16 cellular contexts compared by ENCODE assay signal in the genomic region with DNA sequence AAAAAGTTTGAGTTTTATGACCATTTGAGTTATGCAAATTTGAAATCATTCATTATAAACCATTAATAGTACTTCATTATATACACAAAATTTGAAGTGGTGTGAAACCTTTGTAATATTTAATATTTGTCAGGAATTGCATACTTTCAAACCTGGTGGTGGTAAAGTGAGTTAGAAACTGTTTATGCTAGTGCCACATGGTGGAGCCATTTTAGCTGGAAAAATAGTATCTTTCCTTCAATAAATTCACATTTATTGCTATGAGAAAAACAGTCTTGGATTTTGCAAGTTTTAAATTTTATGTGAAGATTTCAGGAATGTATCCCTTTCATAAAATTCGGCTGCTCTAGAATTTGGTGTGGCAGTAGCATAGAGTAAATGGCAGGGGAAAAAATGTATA. TPM values are rescaled to one million over a fixed set of nuclear protein-coding genes. Genes with fewer than 3 reads are reported as not detected.
DNase-seq lines count a peak whose midpoint lies in the region; ATAC-seq, FAIRE-seq and TF ChIP-seq lines count a peak whose summit lies in the region.
"Had no signal": no experiment of that assay in that cellular context is flagged by ENCODE, and none has a peak within 500 bp of the region (broad histone marks: within the 10 kb centered on the region; RNA-seq: fewer than 3 reads in every experiment).

No MANE protein-coding gene starts in this region.

- no peaks in the 10 kb centered on the region for H3K9me2 ChIP-seq in OCI-LY1 (ENCODE audit: low read depth, low read length)

- H3K4me3 ChIP-seq in OCI-LY1 (ENCODE audit: low read depth, low read length, poor library complexity, severe bottlenecking) = no peak overlapping the region
- no peak overlapping the region for H3K4me3 ChIP-seq in endothelial cell of umbilical vein (replicated peaks in 1 of 3; ENCODE audit: insufficient read depth in 1 of 3, low read depth in 1 of 3, low read length in 3 of 3)
- H3K4me3 ChIP-seq in retinal pigment epithelial cell (ENCODE audit: low read length) = no peak overlapping the region
- H3K4me3 ChIP-seq: transverse colon had no signal

- no peak for FAIRE-seq in endothelial cell of umbilical vein (lab: Jason Lieb, UNC)
- no peak for FAIRE-seq in GM12892 (lab: Jason Lieb, UNC)

- TF ChIP-seq POLR2A in endothelial cell of umbilical vein (IDR thresholded peaks at IDR 0.05; ENCODE audit: low read depth, low read length) = no peak
- TF ChIP-seq POLR2A in GM12892 (IDR thresholded peaks at IDR 0.05; ENCODE audit: low read depth, low read length) = no peak

- H3K36me3 ChIP-seq in OCI-LY1 (ENCODE audit: insufficient read depth, low read length) (no peaks in the 10 kb centered on the region), endothelial cell of umbilical vein (ENCODE audit: control insufficient read depth in 2 of 2, extremely low read depth in 1 of 2, insufficient read depth in 2 of 2, low read length in 2 of 2) (no peaks in the 10 kb centered on the region)
- H3K36me3 ChIP-seq: transverse colon had no signal

- peaks cover 11% of the 10 kb centered on the region for H3K9me3 ChIP-seq in OCI-LY1 (ENCODE audit: low read length)
- H3K9me3 ChIP-seq in endothelial cell of umbilical vein (replicated peaks; ENCODE audit: control insufficient read depth, insufficient read depth, low read length) = no peaks in the 10 kb centered on the region
- H3K9me3 ChIP-seq: transverse colon had no signal

- peaks cover 13% of the 10 kb centered on the region for H3K4me1 ChIP-seq in OCI-LY1 (ENCODE audit: insufficient read depth, low read length, severe bottlenecking)
- no peaks in the 10 kb centered on the region for H3K4me1 ChIP-seq in endothelial cell of umbilical vein (ENCODE audit: control insufficient read depth, extremely low read depth, insufficient read depth, low read length)
- H3K4me1 ChIP-seq: transverse colon had no signal

- POLR2A ChIA-PET in endothelial cell of umbilical vein (lab: Charles Lee) = no interaction called here

- H3K4me2 ChIP-seq in OCI-LY1 (ENCODE audit: low read length) = no peak overlapping the region
- no peak overlapping the region for H3K4me2 ChIP-seq in endothelial cell of umbilical vein (ENCODE audit: insufficient read depth, low read length)
- H3K4me2 ChIP-seq: KMS-11 had no signal

- no peak overlapping the region for H3K27ac ChIP-seq in OCI-LY1 (ENCODE audit: low read depth, low read length, poor library complexity, severe bottlenecking)
- H3K27ac ChIP-seq in endothelial cell of umbilical vein (ENCODE audit: insufficient read depth, low read depth, low read length) = no peak overlapping the region
- H3K27ac ChIP-seq: KMS-11, transverse colon had no signal

- BruUV-seq in endothelial cell of umbilical vein (replicated peaks; lab: Mats Ljungman, UMichigan) = no TSS peak

- H3K9me1 ChIP-seq in endothelial cell of umbilical vein (replicated peaks; ENCODE audit: control insufficient read depth, extremely low read depth, insufficient read depth, low read length) = no peaks in the 10 kb centered on the region

- no peak overlapping the region for H3K9ac ChIP-seq in OCI-LY1 (ENCODE audit: low read length)
- H3K9ac ChIP-seq in endothelial cell of umbilical vein (replicated peaks; ENCODE audit: extremely low read depth, insufficient read depth, low read length) = no peak overlapping the region
- H3K9ac ChIP-seq: KMS-11 had no signal

- CTCF ChIA-PET in endothelial cell of umbilical vein (lab: Charles Lee) = interaction anchor here (0.7 to 1.8 kb wide), 3 partner anchors 35 to 178 kb away, joined by 3 to 7 read pairs (median 3); partner anchors contain the start of genes GOSR1 and TMIGD1

- H3F3A ChIP-seq in OCI-LY1 (ENCODE audit: insufficient read depth, low read length) = no peaks in the 10 kb centered on the region

- H3K79me2 ChIP-seq in OCI-LY1 (ENCODE audit: insufficient read depth, low read length) = no peaks in the 10 kb centered on the region
- H3K79me2 ChIP-seq in endothelial cell of umbilical vein (ENCODE audit: control insufficient read depth, insufficient read depth, low read length) = no peaks in the 10 kb centered on the region

- ATAC-seq in HG02610 (IDR thresholded peaks at IDR 0.05; ENCODE audit: unreplicated experiment) (no peak), GM19023 (IDR thresholded peaks at IDR 0.05; ENCODE audit: unreplicated experiment) (no peak)
- ATAC-seq: activated naive CD4-positive, alpha-beta T cell treated with anti-CD3 and anti-CD28 coated beads, Interleukin-2, amount 50 U/mL, for 72 hours; Panc1 had no signal

- TF ChIP-seq CTCF in OCI-LY1 (IDR thresholded peaks at IDR 0.05; ENCODE audit: low read length) (peak; percentile 44; the same call in 1 of the 2 replicates), endothelial cell of umbilical vein (IDR thresholded peaks at IDR 0.05; ENCODE audit: extremely low read depth in 1 of 2, insufficient read depth in 1 of 2, low read depth in 1 of 2, low read length in 2 of 2) (peak; percentile 8 to 20), retinal pigment epithelial cell (conservative IDR thresholded peaks at IDR 0.05; ENCODE audit: low read depth, low read length) (peak; percentile 38)

- no peak overlapping the region for H2AFZ ChIP-seq in OCI-LY1 (ENCODE audit: low read length)
- no peak overlapping the region for H2AFZ ChIP-seq in endothelial cell of umbilical vein (ENCODE audit: low read depth, low read length)

- no peaks in the 10 kb centered on the region for H3K27me3 ChIP-seq in OCI-LY1 (ENCODE audit: insufficient read depth, low read length)
- peaks cover 0 to 2% of the 10 kb centered on the region in 2 experiments for H3K27me3 ChIP-seq in endothelial cell of umbilical vein (ENCODE audit: control insufficient read depth in 2 of 2, insufficient read depth in 2 of 2, low read length in 2 of 2)
- H3K27me3 ChIP-seq: transverse colon had no signal

- DNase-seq in NCI-H1694 treated with DMSO at 0.1 percent for 48 hours (lab: John Stamatoyannopoulos, UW) (peak; percentile 3), NCI-H1694 (lab: John Stamatoyannopoulos, UW) (no peak), endothelial cell of umbilical vein (ENCODE audit: low read depth, low spot score) (peak; percentile 15), retinal pigment epithelial cell (ENCODE audit: low read depth) (no peak), GM12892 (ENCODE audit: insufficient read length) (no peak)
- DNase-seq: 8988T, T-helper 9 cell, transverse colon had no signal

- dilution Hi-C loops in endothelial cell of umbilical vein (cut with MboI; ENCODE audit: extremely low pct_ligation_motif_present, low sequenced_read_pairs) = no loop called here

- H4K20me1 ChIP-seq in OCI-LY1 (ENCODE audit: insufficient read depth, low read length) (no peaks in the 10 kb centered on the region), endothelial cell of umbilical vein (replicated peaks; ENCODE audit: control insufficient read depth, extremely low read depth, insufficient read depth, low read length) (no peaks in the 10 kb centered on the region)

- intact Hi-C loops in endothelial cell of umbilical vein (cut with micrococcal nuclease) = no loop called here

TF ChIP-seq in endothelial cell of umbilical vein, 7 proteins besides CTCF, POLR2A, EP300 and RAD21:
- TF ChIP-seq FOS (IDR thresholded peaks at IDR 0.05; ENCODE audit: borderline replicate concordance, insufficient read depth, low read length) (no peak), EZH2 (IDR thresholded peaks at IDR 0.05; ENCODE audit: borderline replicate concordance, low read depth, low read length, severe bottlenecking) (no peak), MAX (IDR thresholded peaks at IDR 0.05; ENCODE audit: insufficient read depth, insufficient read length) (no peak), POLR2AphosphoS5 (IDR thresholded peaks at IDR 0.05; ENCODE audit: insufficient read depth, low read depth, low read length) (no peak), JUN (IDR thresholded peaks at IDR 0.05; ENCODE audit: borderline replicate concordance, insufficient read depth, insufficient read length, low read depth) (no peak), GATA2 (IDR thresholded peaks at IDR 0.05; ENCODE audit: insufficient read depth, insufficient read length, low read depth, low read length) (no peak), MYC (IDR thresholded peaks at IDR 0.05; ENCODE audit: low read depth, low read length) (no peak)

RNA-seq across cellular contexts. Expression of gene BLMH, which starts 7.3 kb away (rescaled TPM):
- 65.8 and 75.0 TPM in 2 replicates for total RNA-seq in endothelial cell of umbilical vein
- polyA plus RNA-seq in endothelial cell of umbilical vein = 18.6 and 24.6 TPM in 2 replicates
- 30.5 and 31.9 TPM in 2 replicates for polyA plus RNA-seq in endothelial cell of umbilical vein (2011; cell fraction: cytosol; rRNA removed)
- 31.7 and 31.9 TPM in 2 replicates for polyA plus RNA-seq in endothelial cell of umbilical vein (2011; cell fraction: nucleus; rRNA removed)
- polyA plus RNA-seq in endothelial cell of umbilical vein (2012) = 67.4 and 74.6 TPM in 2 replicates
- 24.8 and 32.6 TPM in 2 replicates for polyA minus RNA-seq in endothelial cell of umbilical vein
- 9.7 TPM for polyA minus RNA-seq in endothelial cell of umbilical vein (2011; cell fraction: cytosol; rRNA and poly(A)+ RNA removed)
- polyA minus RNA-seq in endothelial cell of umbilical vein (2011; cell fraction: nucleus; rRNA and poly(A)+ RNA removed) = 37.9 and 47.1 TPM in 2 replicates
- polyA plus RNA-seq in GM12892 (2012; ENCODE audit: missing spikeins) = 35.6 TPM

RNA-seq across cellular contexts. Expression of gene TMIGD1, which starts 34.9 kb away (rescaled TPM):
- not detected in 2 replicates for total RNA-seq in endothelial cell of umbilical vein
- polyA plus RNA-seq in endothelial cell of umbilical vein = not detected in 2 replicates
- not detected in 2 replicates for polyA plus RNA-seq in endothelial cell of umbilical vein (2011; cell fraction: cytosol; rRNA removed)
- polyA plus RNA-seq in endothelial cell of umbilical vein (2011; cell fraction: nucleus; rRNA removed) = not detected in 2 replicates
- not detected in 2 replicates for polyA plus RNA-seq in endothelial cell of umbilical vein (2012)
- polyA minus RNA-seq in endothelial cell of umbilical vein = not detected in 2 replicates
- not detected for polyA minus RNA-seq in endothelial cell of umbilical vein (2011; cell fraction: cytosol; rRNA and poly(A)+ RNA removed)
- not detected in 2 replicates for polyA minus RNA-seq in endothelial cell of umbilical vein (2011; cell fraction: nucleus; rRNA and poly(A)+ RNA removed)
- not detected for polyA plus RNA-seq in GM12892 (2012; ENCODE audit: missing spikeins)
- total RNA-seq: activated CD8-positive, alpha-beta memory T cell treated with anti-CD3 and anti-CD28 coated beads for 36 hours; activated naive CD4-positive, alpha-beta T cell treated with anti-CD3 and anti-CD28 coated beads, Interleukin-2, amount 50 U/mL, for 72 hours; dermis microvascular lymphatic vessel endothelial cell had no signal

Comparison
In these comparisons a context has a peak if more than half of its experiments do, and no peak if none do; other contexts are left out.
1. DNase-seq: peak in NCI-H1694 treated with DMSO at 0.1 percent for 48 hours (single experiment) and endothelial cell of umbilical vein (single experiment); none in NCI-H1694 (single experiment), retinal pigment epithelial cell (single experiment) and GM12892 (single experiment).
2. Peak in every context shown above with its lines, with median percentiles within 50 percentile points of each other: CTCF ChIP-seq.